27 cellular contexts compared by ENCODE assay signal in genomic region chr10:31675726-31676125, GRCh38.
"Had no signal": no experiment of that assay in that cellular context is flagged by ENCODE, and none has a peak within 500 bp of the region (broad histone marks: within the 10 kb centered on the region; RNA-seq: fewer than 3 reads in every experiment).

No MANE protein-coding gene starts in this region.

- H3K27ac ChIP-seq: colonic mucosa, coronary artery, dorsolateral prefrontal cortex, epithelial cell of prostate, esophagus squamous epithelium, foreskin keratinocyte, gastrocnemius medialis, gastroesophageal sphincter, heart left ventricle, heart right ventricle had no signal

- H3K4me1 ChIP-seq: colonic mucosa, foreskin keratinocyte had no signal

- ATAC-seq: effector memory CD8-positive, alpha-beta T cell; esophagus mucosa; foreskin keratinocyte; gastrocnemius medialis; gastroesophageal sphincter; heart left ventricle; heart right ventricle had no signal

- H3K27me3 Mint-ChIP-seq: dendritic cell treated with granulocyte-macrophage colony-stimulating factor and Interleukin-4, amounts not matched to agents 40 ng/mL and 50 ng/mL, for 4 days had no signal

- H3K27me3 ChIP-seq: colonic mucosa, esophagus squamous epithelium, foreskin keratinocyte, gastrocnemius medialis, gastroesophageal sphincter, heart left ventricle, heart right ventricle had no signal

- FAIRE-seq: colon, endometrium, endothelial cell of umbilical vein had no signal

- H3K4me3 ChIP-seq: colonic mucosa, coronary artery, dorsolateral prefrontal cortex, esophagus squamous epithelium, gastrocnemius medialis, gastroesophageal sphincter, heart left ventricle, heart right ventricle had no signal

- H3K27ac Mint-ChIP-seq: dendritic cell treated with granulocyte-macrophage colony-stimulating factor and Interleukin-4, amounts not matched to agents 40 ng/mL and 50 ng/mL, for 4 days; effector memory CD8-positive, alpha-beta T cell; endodermal cell had no signal

- H3K9me3 ChIP-seq: colonic mucosa had no signal

- H3K4me3 Mint-ChIP-seq: dendritic cell treated with granulocyte-macrophage colony-stimulating factor and Interleukin-4, amounts not matched to agents 40 ng/mL and 50 ng/mL, for 4 days; effector memory CD8-positive, alpha-beta T cell; endodermal cell had no signal

- DNase-seq: colonic mucosa; cortex of kidney; dermis blood vessel endothelial cell; dorsolateral prefrontal cortex; effector CD4-positive, alpha-beta T cell; effector CD8-positive, alpha-beta T cell; effector memory CD4-positive, alpha-beta T cell; effector memory CD8-positive, alpha-beta T cell; endodermal cell; erythroblast; esophagus squamous epithelium; foreskin fibroblast; foreskin keratinocyte; foreskin melanocyte; gastrocnemius medialis; glutamatergic neuron; head of caudate nucleus; heart left ventricle; heart right ventricle had no signal

- H3K36me3 ChIP-seq: colonic mucosa, esophagus squamous epithelium, gastrocnemius medialis, gastroesophageal sphincter, heart left ventricle, heart right ventricle had no signal
